ENCODE assay signal across 8 cellular contexts in the genomic region with DNA sequence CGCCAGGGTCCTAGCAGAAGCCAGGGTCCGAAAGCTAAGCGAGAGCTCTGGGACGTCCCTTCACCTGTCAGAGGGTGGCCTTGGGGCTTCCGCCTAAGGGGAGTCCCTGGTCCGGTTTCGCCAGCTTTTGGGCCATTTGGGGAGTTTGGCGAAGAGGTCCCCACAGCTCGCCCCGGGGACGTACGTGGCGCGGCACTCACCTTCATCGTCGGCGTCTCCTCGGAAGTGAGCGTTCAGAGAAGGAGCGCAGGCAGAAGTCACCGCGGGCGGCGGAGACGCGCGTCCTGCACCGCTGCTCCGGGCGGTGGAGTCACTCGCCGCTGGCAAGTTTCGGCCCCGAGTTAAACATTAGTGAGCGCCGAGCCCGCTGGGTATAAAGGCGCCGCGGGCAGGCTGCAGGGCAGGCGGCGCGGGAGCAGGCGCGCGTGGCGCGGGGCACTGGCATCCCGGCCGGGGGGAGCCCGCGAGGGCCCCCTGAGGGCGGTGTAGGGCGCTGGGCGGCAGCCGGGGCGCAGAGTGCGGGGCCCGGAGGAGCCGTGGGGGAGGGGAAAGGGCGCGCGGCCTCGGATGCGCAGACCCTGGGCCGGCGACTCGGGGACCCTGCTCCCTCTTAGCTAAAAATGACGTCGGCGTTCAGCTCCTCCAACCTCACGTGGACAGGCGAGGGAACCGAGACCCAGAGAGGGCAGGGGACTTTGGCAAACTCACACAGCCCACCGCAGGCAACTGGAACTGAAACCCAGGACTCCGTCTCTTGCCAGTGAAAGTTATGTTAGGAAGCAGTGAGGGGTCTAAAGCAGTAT. TPM values are rescaled to one million over a fixed set of nuclear protein-coding genes. Genes with fewer than 3 reads are reported as not detected.
DNase-seq lines count a peak whose midpoint lies in the region; ATAC-seq, FAIRE-seq and TF ChIP-seq lines count a peak whose summit lies in the region.

A gene (minus strand): TSS at position 440 of the 803 bp plus-strand sequence. CDS start 234 bp downstream, at position 206.

- no peaks in the 10 kb centered on the region; the same call in 2 of the 3 replicates for H3K9me3 ChIP-seq in A549
- peaks cover 3% of the 10 kb centered on the region for H3K9me3 ChIP-seq in iPS-18a (ENCODE audit: control insufficient read depth, low read depth, low read length)

- no peaks in the 10 kb centered on the region for H3K36me3 ChIP-seq in iPS-18a (ENCODE audit: control insufficient read depth, low read depth, low read length)

- H3K4me1 ChIP-seq in A549 (peaks cover 8% of the 10 kb centered on the region; the same call in 2 of the 3 replicates), iPS-18a (ENCODE audit: control insufficient read depth, low read depth, low read length) (peaks cover 17% of the 10 kb centered on the region)

- TF ChIP-seq CTCF in A549 (IDR thresholded peaks at IDR 0.05): no peak

- 15% methylated on average over 33 of the region's 76 CpGs for WGBS in A549 (ENCODE audit: missing lambda C conversion rate)

- POLR2A ChIA-PET in A549 (lab: Yijun Ruan, JAX): no interaction called here

- peaks cover 52% of the 10 kb centered on the region for H3K4me1 Mint-ChIP-seq in activated naive CD8-positive, alpha-beta T cell (ENCODE audit: low read depth)

- H3K27me3 ChIP-seq in iPS-18a (ENCODE audit: control insufficient read depth, insufficient read depth, low read length): peaks cover 40% of the 10 kb centered on the region

- TF ChIP-seq EP300 in A549 (IDR thresholded peaks at IDR 0.05): no peak

- CTCF ChIA-PET in A549 (lab: Yijun Ruan, JAX): no interaction called here

- no peak for TF ChIP-seq POLR2A in A549 (IDR thresholded peaks at IDR 0.05; ENCODE audit: low read length)

- H3K9me3 Mint-ChIP-seq in activated naive CD8-positive, alpha-beta T cell (ENCODE audit: low read depth): no peaks in the 10 kb centered on the region

- FAIRE-seq in A549 (lab: Jason Lieb, UNC): no peak

- peak within 1 kb of the TSS; percentile 51 for H3K4me3 ChIP-seq in A549
- peak within 1 kb of the TSS; percentile 89 for H3K4me3 ChIP-seq in iPS-18a (ENCODE audit: low read length)

- H3K27me3 Mint-ChIP-seq in activated naive CD8-positive, alpha-beta T cell: no peaks in the 10 kb centered on the region

- peak within 1 kb of the TSS; percentile 98 for H3K4me3 Mint-ChIP-seq in activated naive CD8-positive, alpha-beta T cell

- peak; percentile 12 to 32 for DNase-seq in A549 (ENCODE audit: low read depth in 1 of 2, low spot score in 1 of 2)
- DNase-seq in RPMI7951 (ENCODE audit: low read depth): peak; percentile 26
- DNase-seq in stimulated activated CD4-positive, alpha-beta T cell treated with anti-CD3 and anti-CD28 coated beads, Interleukin-12 subunit alpha, Interleukin-12 subunit beta, amount 100 ng/mL, for 24 hours (ENCODE audit: low read depth in 2 of 2): peak; percentile 15 to 39
- DNase-seq in occipital lobe (lab: John Stamatoyannopoulos, UW): no peak

- peak within 1 kb of the TSS; percentile 88 for H3K4me2 ChIP-seq in A549

- peak within 1 kb of the TSS; percentile 36 for H3K9ac ChIP-seq in iPS-18a (ENCODE audit: low read length)

- peaks cover 14% of the 10 kb centered on the region for H3K36me3 Mint-ChIP-seq in activated naive CD8-positive, alpha-beta T cell

- peak within 1 kb of the TSS; percentile 97 for H3K27ac Mint-ChIP-seq in activated naive CD8-positive, alpha-beta T cell

- TF ChIP-seq RAD21 in A549 (conservative IDR thresholded peaks at IDR 0.05 in 1 of 2, IDR thresholded peaks at IDR 0.05 in 1 of 2): no peak

- ATAC-seq in A549 (peak; percentile 82 to 84), GM18517 (IDR thresholded peaks at IDR 0.05; ENCODE audit: unreplicated experiment) (peak; percentile 91), HG02973 (IDR thresholded peaks at IDR 0.05; ENCODE audit: unreplicated experiment) (peak; percentile 90)

- H3K27ac ChIP-seq in A549 (peak within 1 kb of the TSS; percentile 33 to 78; a peak in 4 of 6 replicates), iPS-18a (ENCODE audit: low read length) (no peak within 1 kb of the TSS)

TF ChIP-seq in A549, 52 proteins besides CTCF, POLR2A, EP300 and RAD21:
- no peak for TF ChIP-seq ZFP36 (IDR thresholded peaks at IDR 0.05; ENCODE audit: borderline replicate concordance, partially characterized antibody)
- no peak for TF ChIP-seq CBX8 (IDR thresholded peaks at IDR 0.05)
- no peak for TF ChIP-seq JUNB (IDR thresholded peaks at IDR 0.05)
- TF ChIP-seq CEBPB (IDR thresholded peaks at IDR 0.05): no peak
- no peak for TF ChIP-seq RFX5 (IDR thresholded peaks at IDR 0.05)
- TF ChIP-seq CHD2 (IDR thresholded peaks at IDR 0.05; ENCODE audit: low read length, partially characterized antibody): no peak
- TF ChIP-seq RNF2 (IDR thresholded peaks at IDR 0.05; ENCODE audit: borderline replicate concordance, low read depth): no peak
- TF ChIP-seq, protein P1, sequence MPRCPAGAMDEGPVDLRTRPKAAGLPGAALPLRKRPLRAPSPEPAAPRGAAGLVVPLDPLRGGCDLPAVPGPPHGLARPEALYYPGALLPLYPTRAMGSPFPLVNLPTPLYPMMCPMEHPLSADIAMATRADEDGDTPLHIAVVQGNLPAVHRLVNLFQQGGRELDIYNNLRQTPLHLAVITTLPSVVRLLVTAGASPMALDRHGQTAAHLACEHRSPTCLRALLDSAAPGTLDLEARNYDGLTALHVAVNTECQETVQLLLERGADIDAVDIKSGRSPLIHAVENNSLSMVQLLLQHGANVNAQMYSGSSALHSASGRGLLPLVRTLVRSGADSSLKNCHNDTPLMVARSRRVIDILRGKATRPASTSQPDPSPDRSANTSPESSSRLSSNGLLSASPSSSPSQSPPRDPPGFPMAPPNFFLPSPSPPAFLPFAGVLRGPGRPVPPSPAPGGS (IDR thresholded peaks at IDR 0.05): no peak
- no peak for TF ChIP-seq HOXA7 (CRISPR knock-in tag; IDR thresholded peaks at IDR 0.05)

RNA-seq across cellular contexts. Expression of the gene that starts here (rescaled TPM):
- polyA plus RNA-seq in A549 (2011; rRNA removed): 0.17 and 0.37 TPM in 2 replicates
- polyA plus RNA-seq in A549 (2012; cell fraction: cytosol; rRNA removed): 0.03 TPM in 2 replicates
- 0.09 and 0.11 TPM in 2 replicates for polyA plus RNA-seq in A549 (2012; cell fraction: nucleus; rRNA removed)
- 0.21 to 0.31 TPM (median 0.27 TPM) in 3 replicates for polyA plus RNA-seq in A549 (2017; fragmentation: RNase III; extraction: RNeasy Plus Mini Kit Qiagen cat#74134 plus additional on column Dnase treatment)
- polyA minus RNA-seq in A549 (2011; rRNA and poly(A)+ RNA removed): 0.29 and 0.58 TPM in 2 replicates
- total RNA-seq in RPMI7951 (2014; rRNA removed; shearing (Covaris generic)): 2.8 and 3.1 TPM in 2 replicates
- 6.4 TPM for total RNA-seq in occipital lobe

Comparison
In these comparisons a context has a peak if more than half of its experiments do, and no peak if none do; other contexts are left out.
1. Peak in DNase-seq, ATAC-seq, H3K4me3 ChIP-seq, H3K27ac ChIP-seq and H3K4me2 ChIP-seq in A549; RNA of the gene not detected or under 1 TPM.